In the genomic region with DNA sequence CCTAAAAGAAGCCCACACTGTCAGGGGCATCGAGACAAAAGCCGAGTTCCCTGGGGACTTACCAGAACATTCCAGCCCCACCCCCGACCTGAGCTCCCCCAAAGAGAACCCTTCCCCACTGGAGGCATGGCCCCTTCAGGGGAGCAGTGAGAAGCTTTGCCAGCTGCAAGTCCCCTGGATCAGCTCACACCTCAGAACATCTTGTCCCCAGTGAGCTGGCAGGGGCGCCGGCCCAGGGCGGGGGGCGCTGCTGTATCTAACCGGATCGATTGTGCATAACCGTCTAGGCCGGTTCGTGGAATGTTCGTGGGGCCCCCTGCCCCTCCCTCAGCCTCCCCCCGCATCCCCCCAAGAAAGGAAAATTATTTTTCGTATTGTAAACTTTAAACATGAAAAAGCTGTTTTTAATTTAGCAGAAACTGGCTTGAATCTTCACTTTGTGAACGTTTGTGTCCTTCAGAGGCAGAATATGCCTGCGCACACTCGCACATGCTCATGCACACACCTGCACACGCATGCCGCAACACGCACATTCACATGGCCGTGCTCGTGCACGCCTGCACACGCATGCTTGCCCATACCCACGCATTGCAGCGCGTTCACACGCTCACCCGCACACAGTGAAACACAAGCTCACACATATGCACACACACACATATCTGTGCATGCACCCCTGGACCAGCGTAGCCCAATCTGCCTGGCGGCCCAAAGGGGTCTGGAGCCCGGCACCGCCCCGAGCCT, we compare ENCODE assay signal across 15 cellular contexts. TPM values are rescaled to one million over a fixed set of nuclear protein-coding genes. Genes with fewer than 3 reads are reported as not detected.
"Had no signal": no experiment of that assay in that cellular context is flagged by ENCODE, and none has a peak within 500 bp of the region (broad histone marks: within the 10 kb centered on the region; RNA-seq: fewer than 3 reads in every experiment).

No MANE protein-coding gene starts in this region.

- H3K9me3 Mint-ChIP-seq: activated naive CD8-positive, alpha-beta T cell treated with anti-CD3 and anti-CD28 coated beads, Interleukin-2, amount 50 U/mL, for 24 hours; activated T-helper 1 cell treated with anti-CD3 and anti-CD28 coated beads, Interleukin-12 subunit alpha, Interleukin-12 subunit beta, Interleukin-2, Interleukin-4 antibody, amounts not matched to agents 30 ng/mL and 10 ng/mL and 1 ng/mL, durations not matched to agents 14 hours and 24 hours and 36 hours; effector memory CD8-positive, alpha-beta T cell; natural killer cell treated with Interleukin-12 subunit alpha and Interleukin-12 subunit beta and Interleukin-15 and Interleukin-18, amount 100 ng/mL, for 72 hours; stimulated activated memory B cell treated with anti-CD40 and anti-IgM and Interleukin-4, amounts not matched to agents 10 μg/mL and 1 μg/mL and 100 μg/mL, for 72 hours; type B pancreatic cell had no signal

- H3K4me1 Mint-ChIP-seq: activated naive CD8-positive, alpha-beta T cell treated with anti-CD3 and anti-CD28 coated beads, Interleukin-2, amount 50 U/mL, for 24 hours; stimulated activated memory B cell treated with anti-CD40 and anti-IgM and Interleukin-4, amounts not matched to agents 10 μg/mL and 1 μg/mL and 100 μg/mL, for 72 hours had no signal

- H3K27me3 Mint-ChIP-seq: activated naive CD8-positive, alpha-beta T cell treated with anti-CD3 and anti-CD28 coated beads, Interleukin-2, amount 50 U/mL, for 24 hours; effector memory CD8-positive, alpha-beta T cell; natural killer cell treated with Interleukin-12 subunit alpha and Interleukin-12 subunit beta and Interleukin-15 and Interleukin-18, amount 100 ng/mL, for 72 hours; stimulated activated memory B cell treated with anti-CD40 and anti-IgM and Interleukin-4, amounts not matched to agents 10 μg/mL and 1 μg/mL and 100 μg/mL, for 72 hours; type B pancreatic cell had no signal

- H3K9ac ChIP-seq: SK-N-SH had no signal

- H3K27ac ChIP-seq: VCaP had no signal

- H3K4me3 Mint-ChIP-seq: activated naive CD8-positive, alpha-beta T cell treated with anti-CD3 and anti-CD28 coated beads, Interleukin-2, amount 50 U/mL, for 24 hours; activated T-helper 1 cell treated with anti-CD3 and anti-CD28 coated beads, Interleukin-12 subunit alpha, Interleukin-12 subunit beta, Interleukin-2, Interleukin-4 antibody, amounts not matched to agents 30 ng/mL and 10 ng/mL and 1 ng/mL, durations not matched to agents 14 hours and 24 hours and 36 hours; effector memory CD8-positive, alpha-beta T cell; natural killer cell treated with Interleukin-12 subunit alpha and Interleukin-12 subunit beta and Interleukin-15 and Interleukin-18, amount 100 ng/mL, for 72 hours; stimulated activated memory B cell treated with anti-CD40 and anti-IgM and Interleukin-4, amounts not matched to agents 10 μg/mL and 1 μg/mL and 100 μg/mL, for 72 hours; type B pancreatic cell had no signal

- H3K27ac Mint-ChIP-seq: activated naive CD8-positive, alpha-beta T cell treated with anti-CD3 and anti-CD28 coated beads, Interleukin-2, amount 50 U/mL, for 24 hours; activated T-helper 1 cell treated with anti-CD3 and anti-CD28 coated beads, Interleukin-12 subunit alpha, Interleukin-12 subunit beta, Interleukin-2, Interleukin-4 antibody, amounts not matched to agents 30 ng/mL and 10 ng/mL and 1 ng/mL, durations not matched to agents 14 hours and 24 hours and 36 hours; natural killer cell treated with Interleukin-12 subunit alpha and Interleukin-12 subunit beta and Interleukin-15 and Interleukin-18, amount 100 ng/mL, for 72 hours; stimulated activated memory B cell treated with anti-CD40 and anti-IgM and Interleukin-4, amounts not matched to agents 10 μg/mL and 1 μg/mL and 100 μg/mL, for 72 hours; type B pancreatic cell had no signal

- ATAC-seq: activated naive CD8-positive, alpha-beta T cell treated with anti-CD3 and anti-CD28 coated beads, Interleukin-2, amount 50 U/mL, for 24 hours; effector memory CD8-positive, alpha-beta T cell; stimulated activated memory B cell treated with anti-CD40 and anti-IgM and Interleukin-4, amounts not matched to agents 10 μg/mL and 1 μg/mL and 100 μg/mL, for 72 hours had no signal

- H3K36me3 Mint-ChIP-seq: natural killer cell treated with Interleukin-12 subunit alpha and Interleukin-12 subunit beta and Interleukin-15 and Interleukin-18, amount 100 ng/mL, for 72 hours had no signal

- H3K9me3 ChIP-seq: SK-N-SH had no signal

- DNase-seq: activated CD4-positive, alpha-beta T cell treated with anti-CD3 and anti-CD28 coated beads for 48 hours; activated naive CD4-positive, alpha-beta T cell treated with Interleukin-2 at 50 U/mL for 16 hours; activated naive CD8-positive, alpha-beta T cell treated with anti-CD3 and anti-CD28 coated beads, Interleukin-2, amount 50 U/mL, for 24 hours; central memory CD4-positive, alpha-beta T cell; effector memory CD8-positive, alpha-beta T cell; glutamatergic neuron; retina; SK-N-SH; T-helper 1 cell had no signal

RNA-seq across cellular contexts. Expression of a gene that starts 58.8 kb away (rescaled TPM):
- total RNA-seq: left lobe of liver; natural killer cell treated with Interleukin-12 subunit alpha and Interleukin-12 subunit beta and Interleukin-15 and Interleukin-18, amount 100 ng/mL, for 72 hours had no signal
